8 cellular contexts compared by ENCODE assay signal in genomic region chrX:104098151-104098808, GRCh38. TPM values are rescaled to one million over a fixed set of nuclear protein-coding genes. Genes with fewer than 3 reads are reported as not detected.
DNase-seq lines count a peak whose midpoint lies in the region; ATAC-seq and TF ChIP-seq lines count a peak whose summit lies in the region.

No MANE protein-coding gene starts in this region.

- POLR2A ChIA-PET in PC-9 (lab: Charles Lee; ENCODE audit: unreplicated experiment): no interaction called here

- no peaks in the 10 kb centered on the region for H3K27me3 Mint-ChIP-seq in activated naive CD8-positive, alpha-beta T cell treated with anti-CD3 and anti-CD28 coated beads, Interleukin-2, amount 50 U/mL, for 24 hours

- CTCF ChIA-PET in PC-9 (lab: Charles Lee): interaction anchor here (0.6 kb wide), 1 partner anchor 172 kb away, joined by 3 read pairs; no protein-coding TSS in a partner anchor

- H3K9me3 Mint-ChIP-seq in activated naive CD8-positive, alpha-beta T cell treated with anti-CD3 and anti-CD28 coated beads, Interleukin-2, amount 50 U/mL, for 24 hours: no peaks in the 10 kb centered on the region

- peaks cover 43% of the 10 kb centered on the region for H3K27me3 ChIP-seq in PC-9 (ENCODE audit: insufficient read depth, low read depth)
- H3K27me3 ChIP-seq in gastrocnemius medialis: peaks cover 0 to 7% (median 0%) of the 10 kb centered on the region in 3 donors

- H3K9me2 ChIP-seq in PC-9 (ENCODE audit: insufficient read depth): no peaks in the 10 kb centered on the region

- H3K4me3 ChIP-seq in PC-9 (no peak overlapping the region), gastrocnemius medialis (no peak overlapping the region)

- no TSS peak for BruUV-seq in PC-9 (replicated peaks; lab: Mats Ljungman, UMichigan)

- no peaks in the 10 kb centered on the region for H3K4me1 ChIP-seq in PC-9 (replicated peaks; ENCODE audit: insufficient read depth)
- H3K4me1 ChIP-seq in gastrocnemius medialis: no peaks in the 10 kb centered on the region

- peaks cover 1% of the 10 kb centered on the region for H3K36me3 Mint-ChIP-seq in activated naive CD8-positive, alpha-beta T cell treated with anti-CD3 and anti-CD28 coated beads, Interleukin-2, amount 50 U/mL, for 24 hours (ENCODE audit: low read depth)

- H3K4me2 ChIP-seq in PC-9: no peak overlapping the region

- no peaks in the 10 kb centered on the region for H3K9me3 ChIP-seq in PC-9 (ENCODE audit: insufficient read depth, low read depth)
- no peaks in the 10 kb centered on the region for H3K9me3 ChIP-seq in gastrocnemius medialis

- DNase-seq in DMS79 (lab: John Stamatoyannopoulos, UW): peak; percentile 12
- DNase-seq in LoVo (ENCODE audit: low spot score): peak; percentile 47
- peak; percentile 26 to 63 for DNase-seq in PC-9
- peak; percentile 48 for DNase-seq in activated naive CD8-positive, alpha-beta T cell treated with anti-CD3 and anti-CD28 coated beads, Interleukin-2, amount 50 U/mL, for 24 hours
- DNase-seq in left cardiac atrium: peak; percentile 38
- peak; percentile 4 to 14 for DNase-seq in gastrocnemius medialis

- no peak overlapping the region for H2AFZ ChIP-seq in PC-9

- H3K4me3 Mint-ChIP-seq in activated naive CD8-positive, alpha-beta T cell treated with anti-CD3 and anti-CD28 coated beads, Interleukin-2, amount 50 U/mL, for 24 hours: no peak overlapping the region

- ATAC-seq in GM21515 (IDR thresholded peaks at IDR 0.05; ENCODE audit: unreplicated experiment) (peak; percentile 64), left cardiac atrium (peak; percentile 53 to 55), gastrocnemius medialis (peak in 1 of 2 donors; percentile 60), GM21619 (IDR thresholded peaks at IDR 0.05; ENCODE audit: unreplicated experiment) (no peak)
- no peak for ATAC-seq in activated naive CD8-positive, alpha-beta T cell treated with anti-CD3 and anti-CD28 coated beads, Interleukin-2, amount 50 U/mL, for 24 hours

- H3K36me3 ChIP-seq in PC-9 (ENCODE audit: low read depth) (no peaks in the 10 kb centered on the region), gastrocnemius medialis (no peaks in the 10 kb centered on the region)

- H3K27ac ChIP-seq in PC-9 (no peak overlapping the region), gastrocnemius medialis (no peak overlapping the region)

- intact Hi-C loops in PC-9 (cut with micrococcal nuclease; ENCODE audit: unreplicated experiment) (loop anchor here (1.0 kb wide), 1 partner anchor 38 kb away; no protein-coding TSS in a partner anchor), left cardiac atrium (cut with DNase I) (no loop called here), gastrocnemius medialis (cut with DNase I; ENCODE audit: low total_unique reads) (loop anchor here (1.0 to 2.0 kb wide), 2 partner anchors 15 to 38 kb away; partner anchors contain the start of gene ZCCHC18)

- no peaks in the 10 kb centered on the region for H4K20me1 ChIP-seq in PC-9 (ENCODE audit: insufficient read depth)

- no peaks in the 10 kb centered on the region for H3K79me2 ChIP-seq in PC-9 (ENCODE audit: low read depth)

- no peaks in the 10 kb centered on the region for H3K4me1 Mint-ChIP-seq in activated naive CD8-positive, alpha-beta T cell treated with anti-CD3 and anti-CD28 coated beads, Interleukin-2, amount 50 U/mL, for 24 hours

- peak; percentile 71 for TF ChIP-seq CTCF in PC-9 (conservative IDR thresholded peaks at IDR 0.05)
- TF ChIP-seq CTCF in gastrocnemius medialis (IDR thresholded peaks at IDR 0.05 in 4 of 5, conservative IDR thresholded peaks at IDR 0.05 in 1 of 5): peak; percentile 48 to 70 (median 52)

- H3F3A ChIP-seq in PC-9 (ENCODE audit: insufficient read depth, low read depth): no peaks in the 10 kb centered on the region

- TF ChIP-seq POLR2A in gastrocnemius medialis (IDR thresholded peaks at IDR 0.05): no peak

- H3K27ac Mint-ChIP-seq in activated naive CD8-positive, alpha-beta T cell treated with anti-CD3 and anti-CD28 coated beads, Interleukin-2, amount 50 U/mL, for 24 hours: no peak overlapping the region

- in situ Hi-C loops in gastrocnemius medialis (cut with MboI; ENCODE audit: low sequenced_read_pairs in 4 of 4): no loop called here

RNA-seq across cellular contexts. Expression of gene ZCCHC18, which starts 14.0 kb away (rescaled TPM):
- total RNA-seq in PC-9 (2021) (not detected in 2 replicates), left cardiac atrium (under 1 TPM; 0.32 to 0.42 TPM), gastrocnemius medialis (not detected)

RNA-seq across cellular contexts. Expression of gene TMSB15C, which starts 22.2 kb away (rescaled TPM):
- total RNA-seq in PC-9 (2021) (not detected in 2 replicates), left cardiac atrium (under 1 TPM; 0.32 to 0.34 TPM), gastrocnemius medialis (under 1 TPM in 2 of 4 donors, not detected in 2; 0.09 to 0.41 TPM)

RNA-seq across cellular contexts. Expression of gene H2BW2, which starts 58.5 kb away (rescaled TPM):
- total RNA-seq in PC-9 (2021) (not detected in 2 replicates), left cardiac atrium (not detected), gastrocnemius medialis (not detected)

RNA-seq across cellular contexts. Expression of gene SLC25A53, which starts 58.5 kb away (rescaled TPM):
- total RNA-seq in PC-9 (2021): 4.5 and 6.4 TPM in 2 replicates
- 10 to 100 TPM in 1 of 2 donors, 1 to 10 TPM in 1; 8.6 to 10.2 TPM for total RNA-seq in left cardiac atrium
- 10 to 100 TPM in 1 of 4 donors, 1 to 10 TPM in 3; 5.2 to 10.0 (median 7.1) TPM for total RNA-seq in gastrocnemius medialis

Comparison
In these comparisons a context has a peak if more than half of its experiments do, and no peak if none do; other contexts are left out.
1. ATAC-seq: peak in GM21515 (single experiment) and left cardiac atrium (2 of 2); none in activated naive CD8-positive, alpha-beta T cell treated with anti-CD3 and anti-CD28 coated beads, Interleukin-2, amount 50 U/mL, for 24 hours (single experiment) and GM21619 (single experiment).
2. intact Hi-C loops: an anchor here in PC-9 (1.0 kb wide) and gastrocnemius medialis (1.0 to 2.0 kb wide); none called in left cardiac atrium.
3. Peak in every context shown above with its lines, with median percentiles within 50 percentile points of each other: DNase-seq.